Comparison of ENCODE assay signal across 1 cellular context in the genomic region with DNA sequence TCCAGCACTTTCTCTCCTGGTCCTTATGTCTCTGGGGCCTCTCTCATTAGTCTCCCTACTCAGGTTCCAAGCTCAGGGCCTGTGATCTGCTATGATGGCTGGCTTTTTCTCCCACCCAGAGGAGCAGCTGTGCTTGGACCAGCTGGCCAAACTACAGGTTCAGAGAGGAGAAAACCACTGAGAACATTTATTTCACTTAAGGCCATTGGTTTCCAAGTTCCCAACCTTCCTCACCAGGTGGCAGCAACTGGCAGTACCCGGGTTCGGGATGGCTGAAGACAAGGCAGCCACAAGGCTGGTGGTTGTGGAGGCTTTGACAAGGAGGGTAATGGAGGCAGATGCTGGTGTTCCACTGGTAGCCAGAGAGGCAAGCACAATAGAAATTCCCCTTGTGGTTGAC.
TF ChIP-seq lines count a peak whose summit lies in the region.

No MANE protein-coding gene starts in this region.

TF ChIP-seq in GM23338, 12 proteins besides CTCF, POLR2A, EP300 and RAD21 (continued from another document):
- TF ChIP-seq, protein P1, sequence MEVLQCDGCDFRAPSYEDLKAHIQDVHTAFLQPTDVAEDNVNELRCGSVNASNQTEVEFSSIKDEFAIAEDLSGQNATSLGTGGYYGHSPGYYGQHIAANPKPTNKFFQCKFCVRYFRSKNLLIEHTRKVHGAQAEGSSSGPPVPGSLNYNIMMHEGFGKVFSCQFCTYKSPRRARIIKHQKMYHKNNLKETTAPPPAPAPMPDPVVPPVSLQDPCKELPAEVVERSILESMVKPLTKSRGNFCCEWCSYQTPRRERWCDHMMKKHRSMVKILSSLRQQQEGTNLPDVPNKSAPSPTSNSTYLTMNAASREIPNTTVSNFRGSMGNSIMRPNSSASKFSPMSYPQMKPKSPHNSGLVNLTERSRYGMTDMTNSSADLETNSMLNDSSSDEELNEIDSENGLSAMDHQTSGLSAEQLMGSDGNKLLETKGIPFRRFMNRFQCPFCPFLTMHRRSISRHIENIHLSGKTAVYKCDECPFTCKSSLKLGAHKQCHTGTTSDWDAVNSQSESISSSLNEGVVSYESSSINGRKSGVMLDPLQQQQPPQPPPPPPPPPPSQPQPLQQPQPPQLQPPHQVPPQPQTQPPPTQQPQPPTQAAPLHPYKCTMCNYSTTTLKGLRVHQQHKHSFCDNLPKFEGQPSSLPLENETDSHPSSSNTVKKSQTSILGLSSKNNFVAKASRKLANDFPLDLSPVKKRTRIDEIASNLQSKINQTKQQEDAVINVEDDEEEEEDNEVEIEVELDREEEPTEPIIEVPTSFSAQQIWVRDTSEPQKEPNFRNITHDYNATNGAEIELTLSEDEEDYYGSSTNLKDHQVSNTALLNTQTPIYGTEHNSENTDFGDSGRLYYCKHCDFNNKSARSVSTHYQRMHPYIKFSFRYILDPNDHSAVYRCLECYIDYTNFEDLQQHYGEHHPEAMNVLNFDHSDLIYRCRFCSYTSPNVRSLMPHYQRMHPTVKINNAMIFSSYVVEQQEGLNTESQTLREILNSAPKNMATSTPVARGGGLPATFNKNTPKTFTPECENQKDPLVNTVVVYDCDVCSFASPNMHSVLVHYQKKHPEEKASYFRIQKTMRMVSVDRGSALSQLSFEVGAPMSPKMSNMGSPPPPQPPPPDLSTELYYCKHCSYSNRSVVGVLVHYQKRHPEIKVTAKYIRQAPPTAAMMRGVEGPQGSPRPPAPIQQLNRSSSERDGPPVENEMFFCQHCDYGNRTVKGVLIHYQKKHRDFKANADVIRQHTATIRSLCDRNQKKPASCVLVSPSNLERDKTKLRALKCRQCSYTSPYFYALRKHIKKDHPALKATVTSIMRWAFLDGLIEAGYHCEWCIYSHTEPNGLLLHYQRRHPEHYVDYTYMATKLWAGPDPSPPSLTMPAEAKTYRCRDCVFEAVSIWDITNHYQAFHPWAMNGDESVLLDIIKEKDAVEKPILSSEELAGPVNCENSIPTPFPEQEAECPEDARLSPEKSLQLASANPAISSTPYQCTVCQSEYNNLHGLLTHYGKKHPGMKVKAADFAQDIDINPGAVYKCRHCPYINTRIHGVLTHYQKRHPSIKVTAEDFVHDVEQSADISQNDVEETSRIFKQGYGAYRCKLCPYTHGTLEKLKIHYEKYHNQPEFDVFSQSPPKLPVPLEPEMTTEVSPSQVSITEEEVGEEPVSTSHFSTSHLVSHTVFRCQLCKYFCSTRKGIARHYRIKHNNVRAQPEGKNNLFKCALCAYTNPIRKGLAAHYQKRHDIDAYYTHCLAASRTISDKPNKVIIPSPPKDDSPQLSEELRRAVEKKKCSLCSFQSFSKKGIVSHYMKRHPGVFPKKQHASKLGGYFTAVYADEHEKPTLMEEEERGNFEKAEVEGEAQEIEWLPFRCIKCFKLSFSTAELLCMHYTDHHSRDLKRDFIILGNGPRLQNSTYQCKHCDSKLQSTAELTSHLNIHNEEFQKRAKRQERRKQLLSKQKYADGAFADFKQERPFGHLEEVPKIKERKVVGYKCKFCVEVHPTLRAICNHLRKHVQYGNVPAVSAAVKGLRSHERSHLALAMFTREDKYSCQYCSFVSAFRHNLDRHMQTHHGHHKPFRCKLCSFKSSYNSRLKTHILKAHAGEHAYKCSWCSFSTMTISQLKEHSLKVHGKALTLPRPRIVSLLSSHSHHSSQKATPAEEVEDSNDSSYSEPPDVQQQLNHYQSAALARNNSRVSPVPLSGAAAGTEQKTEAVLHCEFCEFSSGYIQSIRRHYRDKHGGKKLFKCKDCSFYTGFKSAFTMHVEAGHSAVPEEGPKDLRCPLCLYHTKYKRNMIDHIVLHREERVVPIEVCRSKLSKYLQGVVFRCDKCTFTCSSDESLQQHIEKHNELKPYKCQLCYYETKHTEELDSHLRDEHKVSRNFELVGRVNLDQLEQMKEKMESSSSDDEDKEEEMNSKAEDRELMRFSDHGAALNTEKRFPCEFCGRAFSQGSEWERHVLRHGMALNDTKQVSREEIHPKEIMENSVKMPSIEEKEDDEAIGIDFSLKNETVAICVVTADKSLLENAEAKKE (CRISPR knock-in tag; IDR thresholded peaks at IDR 0.05) = no peak
- TF ChIP-seq ZNF114 (CRISPR knock-in tag; IDR thresholded peaks at IDR 0.05) (no peak), ZNF331 (CRISPR knock-in tag; IDR thresholded peaks at IDR 0.05; ENCODE audit: low read depth) (no peak), EZH2phosphoT487 (IDR thresholded peaks at IDR 0.05; ENCODE audit: unreplicated experiment) (no peak), EZH2 (IDR thresholded peaks at IDR 0.05; ENCODE audit: low read depth, unreplicated experiment) (no peak), JUNB (IDR thresholded peaks at IDR 0.05; ENCODE audit: unreplicated experiment) (no peak), CREB1 (CRISPR knock-in tag; IDR thresholded peaks at IDR 0.05; ENCODE audit: low read depth) (no peak), NANOG (IDR thresholded peaks at IDR 0.05; ENCODE audit: borderline replicate concordance) (no peak)
- TF ChIP-seq, protein P2, sequence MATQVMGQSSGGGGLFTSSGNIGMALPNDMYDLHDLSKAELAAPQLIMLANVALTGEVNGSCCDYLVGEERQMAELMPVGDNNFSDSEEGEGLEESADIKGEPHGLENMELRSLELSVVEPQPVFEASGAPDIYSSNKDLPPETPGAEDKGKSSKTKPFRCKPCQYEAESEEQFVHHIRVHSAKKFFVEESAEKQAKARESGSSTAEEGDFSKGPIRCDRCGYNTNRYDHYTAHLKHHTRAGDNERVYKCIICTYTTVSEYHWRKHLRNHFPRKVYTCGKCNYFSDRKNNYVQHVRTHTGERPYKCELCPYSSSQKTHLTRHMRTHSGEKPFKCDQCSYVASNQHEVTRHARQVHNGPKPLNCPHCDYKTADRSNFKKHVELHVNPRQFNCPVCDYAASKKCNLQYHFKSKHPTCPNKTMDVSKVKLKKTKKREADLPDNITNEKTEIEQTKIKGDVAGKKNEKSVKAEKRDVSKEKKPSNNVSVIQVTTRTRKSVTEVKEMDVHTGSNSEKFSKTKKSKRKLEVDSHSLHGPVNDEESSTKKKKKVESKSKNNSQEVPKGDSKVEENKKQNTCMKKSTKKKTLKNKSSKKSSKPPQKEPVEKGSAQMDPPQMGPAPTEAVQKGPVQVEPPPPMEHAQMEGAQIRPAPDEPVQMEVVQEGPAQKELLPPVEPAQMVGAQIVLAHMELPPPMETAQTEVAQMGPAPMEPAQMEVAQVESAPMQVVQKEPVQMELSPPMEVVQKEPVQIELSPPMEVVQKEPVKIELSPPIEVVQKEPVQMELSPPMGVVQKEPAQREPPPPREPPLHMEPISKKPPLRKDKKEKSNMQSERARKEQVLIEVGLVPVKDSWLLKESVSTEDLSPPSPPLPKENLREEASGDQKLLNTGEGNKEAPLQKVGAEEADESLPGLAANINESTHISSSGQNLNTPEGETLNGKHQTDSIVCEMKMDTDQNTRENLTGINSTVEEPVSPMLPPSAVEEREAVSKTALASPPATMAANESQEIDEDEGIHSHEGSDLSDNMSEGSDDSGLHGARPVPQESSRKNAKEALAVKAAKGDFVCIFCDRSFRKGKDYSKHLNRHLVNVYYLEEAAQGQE (IDR thresholded peaks at IDR 0.05; ENCODE audit: unreplicated experiment) = no peak
